ENCODE assay signal across 1 cellular context in genomic region chr3:177932750-177933660, GRCh38.
TF ChIP-seq lines count a peak whose summit lies in the region.

No MANE protein-coding gene starts in this region.

TF ChIP-seq in SK-N-SH, 30 proteins besides CTCF, POLR2A, EP300 and RAD21 (continued from another document):
- TF ChIP-seq JUND (IDR thresholded peaks at IDR 0.05): 0 out of 2 replicates have a peak, but pooled peaks have one; percentile 30
- TF ChIP-seq TCF12 (IDR thresholded peaks at IDR 0.05): peak; percentile 60
- TF ChIP-seq FOXJ3 (CRISPR knock-in tag; IDR thresholded peaks at IDR 0.05): no peak
- no peak for TF ChIP-seq USF2 (IDR thresholded peaks at IDR 0.05; ENCODE audit: borderline replicate concordance, low read depth, low read length)
- peak; percentile 54 for TF ChIP-seq PBX3 (IDR thresholded peaks at IDR 0.05)
- TF ChIP-seq YY1 (IDR thresholded peaks at IDR 0.05; ENCODE audit: low read depth): no peak; the same call in 1 of the 2 replicates
- TF ChIP-seq MAX (IDR thresholded peaks at IDR 0.05; ENCODE audit: low read depth): no peak
- no peak for TF ChIP-seq NRF1 (IDR thresholded peaks at IDR 0.05; ENCODE audit: low read depth, low read length)
- 0 out of 2 replicates have a peak, but pooled peaks have one; percentile 29 for TF ChIP-seq MEF2A (IDR thresholded peaks at IDR 0.05; ENCODE audit: borderline replicate concordance, low read depth)
- no peak; the same call in 1 of the 2 replicates for TF ChIP-seq POLR2AphosphoS5 (IDR thresholded peaks at IDR 0.05; ENCODE audit: low read depth, low read length)
- no peak for TF ChIP-seq USF1 (IDR thresholded peaks at IDR 0.05; ENCODE audit: borderline replicate concordance, low read depth)
- TF ChIP-seq TAF1 (IDR thresholded peaks at IDR 0.05; ENCODE audit: borderline replicate concordance, low read depth, low read length): no peak
- TF ChIP-seq CHD2 (IDR thresholded peaks at IDR 0.05; ENCODE audit: low read length, partially characterized antibody): no peak
TF ChIP-seq in SK-N-SH: peak in this region for 8.
